12 cellular contexts compared by ENCODE assay signal in genomic region chr7:104024632-104025031, GRCh38. TPM values are rescaled to one million over a fixed set of nuclear protein-coding genes. Genes with fewer than 3 reads are reported as not detected.
"Had no signal": no experiment of that assay in that cellular context is flagged by ENCODE, and none has a peak within 500 bp of the region (broad histone marks: within the 10 kb centered on the region; RNA-seq: fewer than 3 reads in every experiment).

No MANE protein-coding gene starts in this region.

- H3K4me3 ChIP-seq: GM23248, GM23338, HAP-1 had no signal

- DNase-seq: GM23248, GOT3, H7, H9, HCEC 1CT, HFFc6 had no signal

- H3K36me3 ChIP-seq: HAP-1 had no signal

- H3K27ac ChIP-seq: GM23248 had no signal

- H2AFZ ChIP-seq: GM23248, GM23338 had no signal

- H3K9ac ChIP-seq: GM23248 had no signal

- H3K9me3 ChIP-seq: HAP-1 had no signal

- ATAC-seq: GM23338, HCT116 had no signal

- H3K4me2 ChIP-seq: GM23338 had no signal

- FAIRE-seq: H1, H54 had no signal

RNA-seq across cellular contexts. Expression of gene RELN, which starts 35.2 kb away (rescaled TPM):
- total RNA-seq: H4 had no signal
